In genomic region chr7:75807452-75807851, GRCh38 we compare ENCODE assay signal across 30 cellular contexts. TPM values are rescaled to one million over a fixed set of nuclear protein-coding genes. Genes with fewer than 3 reads are reported as not detected.
"Had no signal": no experiment of that assay in that cellular context is flagged by ENCODE, and none has a peak within 500 bp of the region (broad histone marks: within the 10 kb centered on the region; RNA-seq: fewer than 3 reads in every experiment).

No MANE protein-coding gene starts in this region.

- FAIRE-seq: urothelium cell line had no signal

- H3K27ac ChIP-seq: stomach, suprapubic skin, testis, thoracic aorta, thyroid gland, tibial artery, tibial nerve, transverse colon, upper lobe of left lung, upper lobe of right lung, uterus, vagina had no signal

- H3K4me1 ChIP-seq: stomach, suprapubic skin, testis, thyroid gland, tibial artery, tibial nerve, transverse colon, upper lobe of left lung, upper lobe of right lung, uterus, vagina had no signal

- DNase-seq: stimulated activated CD4-positive, alpha-beta T cell treated with anti-CD3 and anti-CD28 coated beads, Interleukin-2, amount 100 ng/mL, for 48 hours; stimulated activated CD4-positive, alpha-beta T cell treated with anti-CD3 and anti-CD28 coated beads, Interleukin-4, amount 100 ng/mL, for 1 hour; stimulated activated CD4-positive, alpha-beta T cell treated with anti-CD3 and anti-CD28 coated beads, Interleukin-4, amount 100 ng/mL, for 24 hours; stimulated activated CD4-positive, alpha-beta T cell treated with anti-CD3 and anti-CD28 coated beads, Interleukin-4, amount 100 ng/mL, for 4 hours; stimulated activated CD8-positive, alpha-beta memory T cell treated with anti-CD3 and anti-CD28 coated beads, Interleukin-4, amount 100 ng/mL, for 48 hours; stimulated activated naive B cell treated with anti-CD40 and anti-IgM and Interleukin-4, amounts not matched to agents 10 μg/mL and 1 μg/mL and 100 μg/mL, for 72 hours; stimulated activated naive CD4-positive, alpha-beta T cell; stimulated activated naive CD4-positive, alpha-beta T cell treated with Interleukin-2 at 50 U/mL for 16 hours; stimulated activated naive CD8-positive, alpha-beta T cell treated with anti-CD3 and anti-CD28 coated beads, Interleukin-15, amount 100 ng/mL, for 72 hours; stimulated activated naive CD8-positive, alpha-beta T cell treated with anti-CD3 and anti-CD28 coated beads, Interleukin-15, Interleukin-2, amounts not matched to agents 100 U/mL and 50 U/mL, for 24 hours; stomach; substantia nigra; testis; thyroid gland; tibial artery; transverse colon; trophoblast cell; upper lobe of left lung; upper lobe of right lung; uterus had no signal

- H3K27me3 ChIP-seq: stomach, suprapubic skin, testis, thyroid gland, tibial nerve, transverse colon, upper lobe of left lung, upper lobe of right lung, uterus, vagina had no signal

- H3K9me3 ChIP-seq: suprapubic skin, testis, thyroid gland had no signal

- H3K4me3 ChIP-seq: stomach, suprapubic skin, testis, thoracic aorta, thyroid gland, tibial artery, tibial nerve, transverse colon, upper lobe of left lung, upper lobe of right lung, uterus, vagina had no signal

- ATAC-seq: stimulated activated effector memory CD8-positive, alpha-beta T cell treated with anti-CD3 and anti-CD28 coated beads, Interleukin-12 subunit alpha, Interleukin-12 subunit beta, amount 100 ng/mL, for 72 hours; stimulated activated memory B cell treated with anti-CD40 and anti-IgM and Interleukin-4, amounts not matched to agents 10 μg/mL and 1 μg/mL and 100 μg/mL, for 72 hours; stimulated activated naive B cell treated with anti-CD40 and anti-IgM and Interleukin-4, amounts not matched to agents 10 μg/mL and 1 μg/mL and 100 μg/mL, for 72 hours; stimulated activated naive CD8-positive, alpha-beta T cell treated with anti-CD3 and anti-CD28 coated beads, Interleukin-15, amount 100 ng/mL, for 72 hours; stimulated activated naive CD8-positive, alpha-beta T cell treated with anti-CD3 and anti-CD28 coated beads, Interleukin-15, Interleukin-2, amounts not matched to agents 100 U/mL and 50 U/mL, for 24 hours; upper lobe of right lung had no signal

- H3K36me3 ChIP-seq: stomach, suprapubic skin, thoracic aorta, thyroid gland, tibial artery, tibial nerve, transverse colon, upper lobe of left lung, upper lobe of right lung, uterus, vagina had no signal

RNA-seq across cellular contexts. Expression of gene CCL24, which starts 6.2 kb away (rescaled TPM):
- total RNA-seq: temporal lobe, testis, thoracic aorta, thyroid gland, tibial nerve, ureter, urinary bladder, uterus, vagina had no signal
- polyA plus RNA-seq: urinary bladder had no signal

RNA-seq across cellular contexts. Expression of gene CCL26, which starts 35.4 kb away (rescaled TPM):
- total RNA-seq: stomach, suprapubic skin, temporal lobe, thoracic aorta, thyroid gland, transverse colon, uterus, vagina had no signal
